ENCODE assay signal across 8 cellular contexts in the genomic region with DNA sequence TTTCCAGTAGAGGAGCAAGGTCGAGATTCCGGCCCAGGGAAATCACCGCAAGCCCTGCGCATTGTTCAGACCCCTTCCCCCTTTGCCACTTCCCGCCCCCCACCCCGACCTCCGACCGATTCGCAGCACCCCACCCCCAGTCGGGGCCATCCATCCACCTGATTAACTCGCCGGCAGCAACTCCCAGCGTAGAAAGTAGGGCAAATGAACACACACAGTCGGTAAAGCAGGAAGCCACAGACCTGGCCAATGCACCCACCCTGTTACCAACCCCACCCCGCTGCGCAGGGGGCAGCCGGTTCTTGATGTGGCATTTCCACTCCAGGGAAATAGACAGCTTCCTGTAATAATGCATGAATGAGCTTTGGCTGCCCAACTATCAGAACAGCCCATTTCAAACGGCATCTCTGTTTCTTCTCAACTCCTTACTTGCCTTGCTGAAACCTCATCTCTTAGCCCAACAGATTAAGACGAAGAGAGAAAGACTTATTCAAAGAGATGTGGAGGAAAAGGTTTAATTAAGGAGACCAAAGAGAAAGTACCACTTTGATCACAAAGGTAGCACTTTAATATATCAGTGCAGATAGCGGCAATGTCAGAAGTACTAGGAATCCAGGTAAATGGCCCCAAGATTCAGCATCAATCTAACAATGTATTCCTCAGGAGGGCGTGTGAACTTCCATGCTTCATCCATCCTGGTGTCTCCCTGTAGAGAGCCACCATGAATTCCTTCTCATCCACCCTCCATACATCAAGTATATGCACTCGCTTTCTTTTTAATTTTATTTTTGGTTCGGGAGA. TPM values are rescaled to one million over a fixed set of nuclear protein-coding genes. Genes with fewer than 3 reads are reported as not detected.
DNase-seq lines count a peak whose midpoint lies in the region; ATAC-seq and TF ChIP-seq lines count a peak whose summit lies in the region.

No MANE protein-coding gene starts in this region.

- H3K4me1 Mint-ChIP-seq in CD8-positive, alpha-beta memory T cell = peaks cover 24 to 57% (median 51%) of the 10 kb centered on the region in 3 donors
- peaks cover 24% of the 10 kb centered on the region for H3K4me1 Mint-ChIP-seq in memory B cell

- peaks cover 52% of the 10 kb centered on the region for H3K4me1 ChIP-seq in CD8-positive, alpha-beta memory T cell (ENCODE audit: insufficient read depth, low read length)
- H3K4me1 ChIP-seq in breast epithelium (no peaks in the 10 kb centered on the region), stomach (peaks cover 11 to 59% (median 34%) of the 10 kb centered on the region in 4 donors)

- no peaks in the 10 kb centered on the region for H3K36me3 ChIP-seq in CD8-positive, alpha-beta memory T cell (ENCODE audit: insufficient read depth, low read length)
- no peaks in the 10 kb centered on the region for H3K36me3 ChIP-seq in breast epithelium
- no peaks in the 10 kb centered on the region for H3K36me3 ChIP-seq in stomach

- ATAC-seq in memory B cell (ENCODE audit: low read depth) = no peak

- no peaks in the 10 kb centered on the region for H3K9me3 Mint-ChIP-seq in CD8-positive, alpha-beta memory T cell
- peaks cover 1% of the 10 kb centered on the region for H3K9me3 Mint-ChIP-seq in memory B cell

- H3K27me3 Mint-ChIP-seq in CD8-positive, alpha-beta memory T cell = peaks cover 0 to 2% of the 10 kb centered on the region in 2 donors
- no peaks in the 10 kb centered on the region for H3K27me3 Mint-ChIP-seq in memory B cell

- H3K9me3 ChIP-seq in CD8-positive, alpha-beta memory T cell (ENCODE audit: low read length) = no peaks in the 10 kb centered on the region
- H3K9me3 ChIP-seq in breast epithelium = no peaks in the 10 kb centered on the region
- H3K9me3 ChIP-seq in stomach = no peaks in the 10 kb centered on the region

- TF ChIP-seq POLR2A in breast epithelium (IDR thresholded peaks at IDR 0.05) (no peak), stomach (IDR thresholded peaks at IDR 0.05) (no peak)

- WGBS in stomach, 5 donors = 3 to 16% (median 6%) methylated on average over 23 of the region's 23 CpGs

- H3K4me3 ChIP-seq in CD8-positive, alpha-beta memory T cell (ENCODE audit: low read length) = peak overlapping the region; percentile 75
- H3K4me3 ChIP-seq in breast epithelium (peak overlapping the region; percentile 64 to 92 (median 81)), stomach (peak overlapping the region; percentile 80 to 97 (median 84))

- POLR2A ChIA-PET in CD8-positive, alpha-beta memory T cell (lab: Charles Lee) = interaction anchor here (0.7 to 4.7 kb wide), 2 partner anchors 35 to 325 kb away, joined by 5 to 38 read pairs; no protein-coding TSS in a partner anchor

- TF ChIP-seq EP300 in stomach (IDR thresholded peaks at IDR 0.05) = no peak

- intact Hi-C loops in breast epithelium (cut with DNase I; ENCODE audit: low total_unique reads) (no loop called here), stomach (cut with DNase I; ENCODE audit: low total_unique reads) (no loop called here)

- peak; percentile 50 to 76 (median 65) for DNase-seq in CD8-positive, alpha-beta memory T cell
- DNase-seq in T-helper 1 cell (peak; percentile 28 to 52 (median 39)), breast epithelium (ENCODE audit: low spot score in 2 of 2) (no peak), memory B cell (ENCODE audit: low spot score in 2 of 2) (no peak), stomach (peak; percentile 35), NCI-H2227 (lab: John Stamatoyannopoulos, UW; ENCODE audit: unreplicated experiment) (no peak), occipital lobe (lab: John Stamatoyannopoulos, UW) (no peak), NCI-H2171 treated with DMSO at 0.1 percent for 48 hours (lab: John Stamatoyannopoulos, UW) (no peak)

- CTCF ChIA-PET in CD8-positive, alpha-beta memory T cell (lab: Charles Lee) = interaction anchor here (1.5 kb wide), 1 partner anchor 12 kb away, joined by 3 read pairs; no protein-coding TSS in a partner anchor

- H3K27ac Mint-ChIP-seq in CD8-positive, alpha-beta memory T cell = peak overlapping the region; percentile 92 to 97 (median 96)
- H3K27ac Mint-ChIP-seq in memory B cell = peak overlapping the region; percentile 43

- no peaks in the 10 kb centered on the region for H3K27me3 ChIP-seq in CD8-positive, alpha-beta memory T cell (ENCODE audit: insufficient read depth, low read length, poor library complexity, severe bottlenecking)
- H3K27me3 ChIP-seq in breast epithelium = no peaks in the 10 kb centered on the region
- H3K27me3 ChIP-seq in stomach = no peaks in the 10 kb centered on the region

- peaks cover 0 to 30% (median 0%) of the 10 kb centered on the region in 3 donors for H3K36me3 Mint-ChIP-seq in CD8-positive, alpha-beta memory T cell
- no peaks in the 10 kb centered on the region for H3K36me3 Mint-ChIP-seq in memory B cell

- peak overlapping the region; percentile 74 for H3K27ac ChIP-seq in CD8-positive, alpha-beta memory T cell (ENCODE audit: low read depth, low read length)
- H3K27ac ChIP-seq in breast epithelium (peak overlapping the region; percentile 46 to 77), stomach (peak overlapping the region in 4 of 5 donors; percentile 73 to 89 (median 86))

- peak overlapping the region; percentile 92 to 99 (median 94) for H3K4me3 Mint-ChIP-seq in CD8-positive, alpha-beta memory T cell
- peak overlapping the region; percentile 95 for H3K4me3 Mint-ChIP-seq in memory B cell

- no peak for TF ChIP-seq CTCF in breast epithelium (IDR thresholded peaks at IDR 0.05)
- no peak for TF ChIP-seq CTCF in stomach (IDR thresholded peaks at IDR 0.05)

RNA-seq across cellular contexts. Expression of gene TNIK, which starts 1.9 kb away (rescaled TPM):
- 10 to 100 TPM; 15.9 to 19.2 TPM for total RNA-seq in CD8-positive, alpha-beta memory T cell
- polyA plus RNA-seq in CD8-positive, alpha-beta memory T cell = 17.7 TPM
- total RNA-seq in breast epithelium (10 to 100 TPM in 2 of 3 donors, 1 to 10 TPM in 1; 7.4 to 17.6 (median 10.2) TPM), stomach (10 to 100 TPM in 4 of 5 donors, 1 to 10 TPM in 1; 2.9 to 40.2 (median 19.6) TPM), occipital lobe (76.7 TPM)
- 1 to 10 TPM; 2.1 to 3.8 (median 3.4) TPM for polyA plus RNA-seq in stomach

Comparison
In these comparisons a context has a peak if more than half of its experiments do, and no peak if none do; other contexts are left out.
1. DNase-seq: peak in CD8-positive, alpha-beta memory T cell (5 of 5), T-helper 1 cell (5 of 5) and stomach (single experiment); none in breast epithelium (0 of 2), memory B cell (0 of 2), NCI-H2227 (single experiment), occipital lobe (single experiment) and NCI-H2171 treated with DMSO at 0.1 percent for 48 hours (single experiment).
2. Peak in every context shown above with its lines, with median percentiles within 50 percentile points of each other: H3K27ac ChIP-seq and H3K4me3 ChIP-seq.